ENCODE assay signal across 1 cellular context in the genomic region with DNA sequence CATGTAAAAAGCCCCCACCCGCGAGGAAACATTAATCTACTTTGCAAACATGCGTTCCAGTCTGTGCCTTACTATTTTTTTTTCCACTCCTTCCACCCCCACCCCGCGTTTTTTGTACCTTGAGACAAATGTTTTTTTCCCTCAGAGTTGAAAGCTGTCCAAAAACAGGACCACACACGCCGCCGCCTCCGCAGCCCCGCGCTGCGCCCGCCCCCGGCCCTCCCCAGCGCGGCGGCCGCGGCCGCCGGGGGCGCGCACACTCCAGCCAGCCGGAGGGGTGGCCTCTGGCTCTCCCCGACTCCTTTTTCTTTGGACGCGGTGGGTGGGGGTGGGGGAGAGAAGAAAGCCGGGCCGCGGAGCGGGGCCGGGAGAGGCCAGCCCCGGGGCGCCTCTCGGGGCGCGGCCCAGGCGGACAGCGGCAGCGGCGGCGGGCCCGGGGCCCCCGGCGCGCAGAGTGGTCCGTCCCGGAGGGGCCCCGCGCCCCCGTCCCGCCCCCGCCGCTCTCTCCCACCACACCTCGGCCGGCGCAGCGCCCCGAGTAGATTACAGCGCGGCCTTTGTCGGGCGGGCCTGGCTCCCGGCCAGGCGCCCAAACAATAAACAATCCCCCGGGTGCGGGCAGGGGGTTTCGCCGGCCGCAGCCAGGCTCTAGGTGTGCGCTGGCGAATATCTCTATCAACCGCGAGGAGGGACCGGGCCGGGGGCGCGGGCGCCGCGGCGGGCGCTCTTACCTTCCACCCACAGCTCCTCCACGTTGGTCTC.
TF ChIP-seq lines count a peak whose summit lies in the region.

No MANE protein-coding gene starts in this region.

TF ChIP-seq in HepG2, 621 proteins besides CTCF, POLR2A, EP300 and RAD21 (continued from another document):
- TF ChIP-seq, protein P1, sequence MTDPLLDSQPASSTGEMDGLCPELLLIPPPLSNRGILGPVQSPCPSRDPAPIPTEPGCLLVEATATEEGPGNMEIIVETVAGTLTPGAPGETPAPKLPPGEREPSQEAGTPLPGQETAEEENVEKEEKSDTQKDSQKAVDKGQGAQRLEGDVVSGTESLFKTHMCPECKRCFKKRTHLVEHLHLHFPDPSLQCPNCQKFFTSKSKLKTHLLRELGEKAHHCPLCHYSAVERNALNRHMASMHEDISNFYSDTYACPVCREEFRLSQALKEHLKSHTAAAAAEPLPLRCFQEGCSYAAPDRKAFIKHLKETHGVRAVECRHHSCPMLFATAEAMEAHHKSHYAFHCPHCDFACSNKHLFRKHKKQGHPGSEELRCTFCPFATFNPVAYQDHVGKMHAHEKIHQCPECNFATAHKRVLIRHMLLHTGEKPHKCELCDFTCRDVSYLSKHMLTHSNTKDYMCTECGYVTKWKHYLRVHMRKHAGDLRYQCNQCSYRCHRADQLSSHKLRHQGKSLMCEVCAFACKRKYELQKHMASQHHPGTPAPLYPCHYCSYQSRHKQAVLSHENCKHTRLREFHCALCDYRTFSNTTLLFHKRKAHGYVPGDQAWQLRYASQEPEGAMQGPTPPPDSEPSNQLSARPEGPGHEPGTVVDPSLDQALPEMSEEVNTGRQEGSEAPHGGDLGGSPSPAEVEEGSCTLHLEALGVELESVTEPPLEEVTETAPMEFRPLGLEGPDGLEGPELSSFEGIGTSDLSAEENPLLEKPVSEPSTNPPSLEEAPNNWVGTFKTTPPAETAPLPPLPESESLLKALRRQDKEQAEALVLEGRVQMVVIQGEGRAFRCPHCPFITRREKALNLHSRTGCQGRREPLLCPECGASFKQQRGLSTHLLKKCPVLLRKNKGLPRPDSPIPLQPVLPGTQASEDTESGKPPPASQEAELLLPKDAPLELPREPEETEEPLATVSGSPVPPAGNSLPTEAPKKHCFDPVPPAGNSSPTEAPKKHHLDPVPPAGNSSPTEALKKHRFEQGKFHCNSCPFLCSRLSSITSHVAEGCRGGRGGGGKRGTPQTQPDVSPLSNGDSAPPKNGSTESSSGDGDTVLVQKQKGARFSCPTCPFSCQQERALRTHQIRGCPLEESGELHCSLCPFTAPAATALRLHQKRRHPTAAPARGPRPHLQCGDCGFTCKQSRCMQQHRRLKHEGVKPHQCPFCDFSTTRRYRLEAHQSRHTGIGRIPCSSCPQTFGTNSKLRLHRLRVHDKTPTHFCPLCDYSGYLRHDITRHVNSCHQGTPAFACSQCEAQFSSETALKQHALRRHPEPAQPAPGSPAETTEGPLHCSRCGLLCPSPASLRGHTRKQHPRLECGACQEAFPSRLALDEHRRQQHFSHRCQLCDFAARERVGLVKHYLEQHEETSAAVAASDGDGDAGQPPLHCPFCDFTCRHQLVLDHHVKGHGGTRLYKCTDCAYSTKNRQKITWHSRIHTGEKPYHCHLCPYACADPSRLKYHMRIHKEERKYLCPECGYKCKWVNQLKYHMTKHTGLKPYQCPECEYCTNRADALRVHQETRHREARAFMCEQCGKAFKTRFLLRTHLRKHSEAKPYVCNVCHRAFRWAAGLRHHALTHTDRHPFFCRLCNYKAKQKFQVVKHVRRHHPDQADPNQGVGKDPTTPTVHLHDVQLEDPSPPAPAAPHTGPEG (CRISPR knock-in tag; IDR thresholded peaks at IDR 0.05) = peak; percentile 57; the same call in 1 of the 2 replicates
- 0 out of 2 replicates have a peak, but pooled peaks have one; percentile 14 for TF ChIP-seq REPIN1 (CRISPR knock-in tag; IDR thresholded peaks at IDR 0.05; ENCODE audit: borderline replicate concordance, low read depth)
- TF ChIP-seq ZNF451 (CRISPR knock-in tag; IDR thresholded peaks at IDR 0.05) = 0 out of 2 replicates have a peak, but pooled peaks have one; percentile 47
- no peak for TF ChIP-seq SSRP1 (CRISPR knock-in tag; IDR thresholded peaks at IDR 0.05)
- TF ChIP-seq, protein P2, sequence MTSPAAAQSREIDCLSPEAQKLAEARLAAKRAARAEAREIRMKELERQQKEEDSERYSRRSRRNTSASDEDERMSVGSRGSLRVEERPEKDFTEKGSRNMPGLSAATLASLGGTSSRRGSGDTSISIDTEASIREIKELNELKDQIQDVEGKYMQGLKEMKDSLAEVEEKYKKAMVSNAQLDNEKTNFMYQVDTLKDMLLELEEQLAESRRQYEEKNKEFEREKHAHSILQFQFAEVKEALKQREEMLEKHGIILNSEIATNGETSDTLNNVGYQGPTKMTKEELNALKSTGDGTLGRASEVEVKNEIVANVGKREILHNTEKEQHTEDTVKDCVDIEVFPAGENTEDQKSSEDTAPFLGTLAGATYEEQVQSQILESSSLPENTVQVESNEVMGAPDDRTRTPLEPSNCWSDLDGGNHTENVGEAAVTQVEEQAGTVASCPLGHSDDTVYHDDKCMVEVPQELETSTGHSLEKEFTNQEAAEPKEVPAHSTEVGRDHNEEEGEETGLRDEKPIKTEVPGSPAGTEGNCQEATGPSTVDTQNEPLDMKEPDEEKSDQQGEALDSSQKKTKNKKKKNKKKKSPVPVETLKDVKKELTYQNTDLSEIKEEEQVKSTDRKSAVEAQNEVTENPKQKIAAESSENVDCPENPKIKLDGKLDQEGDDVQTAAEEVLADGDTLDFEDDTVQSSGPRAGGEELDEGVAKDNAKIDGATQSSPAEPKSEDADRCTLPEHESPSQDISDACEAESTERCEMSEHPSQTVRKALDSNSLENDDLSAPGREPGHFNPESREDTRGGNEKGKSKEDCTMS (CRISPR knock-in tag; conservative IDR thresholded peaks at IDR 0.05) = no peak
- no peak; the same call in 1 of the 2 replicates for TF ChIP-seq ZSCAN31 (CRISPR knock-in tag; IDR thresholded peaks at IDR 0.05; ENCODE audit: low read depth)
- TF ChIP-seq SOX13 (IDR thresholded peaks at IDR 0.05) = 0 out of 2 replicates have a peak, but pooled peaks have one; percentile 9
- TF ChIP-seq SOX13 (CRISPR knock-in tag; conservative IDR thresholded peaks at IDR 0.05 in 1 of 2, IDR thresholded peaks at IDR 0.05 in 1 of 2) = peak in 1 of 2 experiments; percentile 71; a peak in 2 of 4 replicates
- TF ChIP-seq PAX8 (CRISPR knock-in tag; IDR thresholded peaks at IDR 0.05; ENCODE audit: borderline replicate concordance) = no peak
- TF ChIP-seq ZNF773 (CRISPR knock-in tag; IDR thresholded peaks at IDR 0.05; ENCODE audit: borderline replicate concordance) = no peak
- no peak; the same call in 1 of the 2 replicates for TF ChIP-seq ZNF501 (CRISPR knock-in tag; IDR thresholded peaks at IDR 0.05)
- TF ChIP-seq, protein P3, sequence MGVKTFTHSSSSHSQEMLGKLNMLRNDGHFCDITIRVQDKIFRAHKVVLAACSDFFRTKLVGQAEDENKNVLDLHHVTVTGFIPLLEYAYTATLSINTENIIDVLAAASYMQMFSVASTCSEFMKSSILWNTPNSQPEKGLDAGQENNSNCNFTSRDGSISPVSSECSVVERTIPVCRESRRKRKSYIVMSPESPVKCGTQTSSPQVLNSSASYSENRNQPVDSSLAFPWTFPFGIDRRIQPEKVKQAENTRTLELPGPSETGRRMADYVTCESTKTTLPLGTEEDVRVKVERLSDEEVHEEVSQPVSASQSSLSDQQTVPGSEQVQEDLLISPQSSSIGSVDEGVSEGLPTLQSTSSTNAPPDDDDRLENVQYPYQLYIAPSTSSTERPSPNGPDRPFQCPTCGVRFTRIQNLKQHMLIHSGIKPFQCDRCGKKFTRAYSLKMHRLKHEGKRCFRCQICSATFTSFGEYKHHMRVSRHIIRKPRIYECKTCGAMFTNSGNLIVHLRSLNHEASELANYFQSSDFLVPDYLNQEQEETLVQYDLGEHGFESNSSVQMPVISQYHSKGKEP (CRISPR knock-in tag; IDR thresholded peaks at IDR 0.05) = no peak
- no peak for TF ChIP-seq KLF15 (CRISPR knock-in tag; IDR thresholded peaks at IDR 0.05; ENCODE audit: borderline replicate concordance)
- TF ChIP-seq TAF1 (CRISPR knock-in tag; IDR thresholded peaks at IDR 0.05) = peak; percentile 49
- TF ChIP-seq MTA1 (CRISPR knock-in tag; IDR thresholded peaks at IDR 0.05; ENCODE audit: borderline replicate concordance) = no peak
- TF ChIP-seq, protein P4, sequence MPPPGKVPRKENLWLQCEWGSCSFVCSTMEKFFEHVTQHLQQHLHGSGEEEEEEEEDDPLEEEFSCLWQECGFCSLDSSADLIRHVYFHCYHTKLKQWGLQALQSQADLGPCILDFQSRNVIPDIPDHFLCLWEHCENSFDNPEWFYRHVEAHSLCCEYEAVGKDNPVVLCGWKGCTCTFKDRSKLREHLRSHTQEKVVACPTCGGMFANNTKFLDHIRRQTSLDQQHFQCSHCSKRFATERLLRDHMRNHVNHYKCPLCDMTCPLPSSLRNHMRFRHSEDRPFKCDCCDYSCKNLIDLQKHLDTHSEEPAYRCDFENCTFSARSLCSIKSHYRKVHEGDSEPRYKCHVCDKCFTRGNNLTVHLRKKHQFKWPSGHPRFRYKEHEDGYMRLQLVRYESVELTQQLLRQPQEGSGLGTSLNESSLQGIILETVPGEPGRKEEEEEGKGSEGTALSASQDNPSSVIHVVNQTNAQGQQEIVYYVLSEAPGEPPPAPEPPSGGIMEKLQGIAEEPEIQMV (CRISPR knock-in tag; IDR thresholded peaks at IDR 0.05; ENCODE audit: low read depth) = no peak
- TF ChIP-seq NFE2L1 (CRISPR knock-in tag; IDR thresholded peaks at IDR 0.05; ENCODE audit: borderline replicate concordance) = no peak
- TF ChIP-seq, protein P5, sequence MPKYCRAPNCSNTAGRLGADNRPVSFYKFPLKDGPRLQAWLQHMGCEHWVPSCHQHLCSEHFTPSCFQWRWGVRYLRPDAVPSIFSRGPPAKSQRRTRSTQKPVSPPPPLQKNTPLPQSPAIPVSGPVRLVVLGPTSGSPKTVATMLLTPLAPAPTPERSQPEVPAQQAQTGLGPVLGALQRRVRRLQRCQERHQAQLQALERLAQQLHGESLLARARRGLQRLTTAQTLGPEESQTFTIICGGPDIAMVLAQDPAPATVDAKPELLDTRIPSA (CRISPR knock-in tag; IDR thresholded peaks at IDR 0.05; ENCODE audit: borderline replicate concordance) = no peak
- no peak for TF ChIP-seq ZNF180 (CRISPR knock-in tag; IDR thresholded peaks at IDR 0.05; ENCODE audit: borderline replicate concordance, low read depth)
- no peak for TF ChIP-seq ZNF557 (CRISPR knock-in tag; IDR thresholded peaks at IDR 0.05)
- TF ChIP-seq ZNF790 (CRISPR knock-in tag; IDR thresholded peaks at IDR 0.05; ENCODE audit: borderline replicate concordance) = no peak
- TF ChIP-seq, protein P6, sequence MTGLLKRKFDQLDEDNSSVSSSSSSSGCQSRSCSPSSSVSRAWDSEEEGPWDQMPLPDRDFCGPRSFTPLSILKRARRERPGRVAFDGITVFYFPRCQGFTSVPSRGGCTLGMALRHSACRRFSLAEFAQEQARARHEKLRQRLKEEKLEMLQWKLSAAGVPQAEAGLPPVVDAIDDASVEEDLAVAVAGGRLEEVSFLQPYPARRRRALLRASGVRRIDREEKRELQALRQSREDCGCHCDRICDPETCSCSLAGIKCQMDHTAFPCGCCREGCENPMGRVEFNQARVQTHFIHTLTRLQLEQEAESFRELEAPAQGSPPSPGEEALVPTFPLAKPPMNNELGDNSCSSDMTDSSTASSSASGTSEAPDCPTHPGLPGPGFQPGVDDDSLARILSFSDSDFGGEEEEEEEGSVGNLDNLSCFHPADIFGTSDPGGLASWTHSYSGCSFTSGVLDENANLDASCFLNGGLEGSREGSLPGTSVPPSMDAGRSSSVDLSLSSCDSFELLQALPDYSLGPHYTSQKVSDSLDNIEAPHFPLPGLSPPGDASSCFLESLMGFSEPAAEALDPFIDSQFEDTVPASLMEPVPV (CRISPR knock-in tag; IDR thresholded peaks at IDR 0.05) = no peak
- TF ChIP-seq, protein P7, sequence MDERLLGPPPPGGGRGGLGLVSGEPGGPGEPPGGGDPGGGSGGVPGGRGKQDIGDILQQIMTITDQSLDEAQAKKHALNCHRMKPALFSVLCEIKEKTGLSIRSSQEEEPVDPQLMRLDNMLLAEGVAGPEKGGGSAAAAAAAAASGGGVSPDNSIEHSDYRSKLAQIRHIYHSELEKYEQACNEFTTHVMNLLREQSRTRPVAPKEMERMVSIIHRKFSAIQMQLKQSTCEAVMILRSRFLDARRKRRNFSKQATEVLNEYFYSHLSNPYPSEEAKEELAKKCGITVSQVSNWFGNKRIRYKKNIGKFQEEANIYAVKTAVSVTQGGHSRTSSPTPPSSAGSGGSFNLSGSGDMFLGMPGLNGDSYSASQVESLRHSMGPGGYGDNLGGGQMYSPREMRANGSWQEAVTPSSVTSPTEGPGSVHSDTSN (CRISPR knock-in tag; IDR thresholded peaks at IDR 0.05) = no peak
- 0 out of 2 replicates have a peak, but pooled peaks have one; percentile 5 for TF ChIP-seq ARNTL (CRISPR knock-in tag; IDR thresholded peaks at IDR 0.05)
- TF ChIP-seq, protein P8, sequence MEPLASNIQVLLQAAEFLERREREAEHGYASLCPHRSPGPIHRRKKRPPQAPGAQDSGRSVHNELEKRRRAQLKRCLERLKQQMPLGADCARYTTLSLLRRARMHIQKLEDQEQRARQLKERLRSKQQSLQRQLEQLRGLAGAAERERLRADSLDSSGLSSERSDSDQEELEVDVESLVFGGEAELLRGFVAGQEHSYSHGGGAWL (CRISPR knock-in tag; IDR thresholded peaks at IDR 0.05) = 0 out of 2 replicates have a peak, but pooled peaks have one; percentile 12
- no peak for TF ChIP-seq HNRNPH1 (optimal IDR thresholded peaks at IDR 0.05; ENCODE audit: low read depth, low read length)
- TF ChIP-seq NFYB (CRISPR knock-in tag; IDR thresholded peaks at IDR 0.05) = no peak
- TF ChIP-seq CHCHD3 (CRISPR knock-in tag; IDR thresholded peaks at IDR 0.05) = no peak
- peak; percentile 44; the same call in 1 of the 2 replicates for TF ChIP-seq PHF21A (CRISPR knock-in tag; IDR thresholded peaks at IDR 0.05)
